1 cellular context compared by ENCODE assay signal in the genomic region with DNA sequence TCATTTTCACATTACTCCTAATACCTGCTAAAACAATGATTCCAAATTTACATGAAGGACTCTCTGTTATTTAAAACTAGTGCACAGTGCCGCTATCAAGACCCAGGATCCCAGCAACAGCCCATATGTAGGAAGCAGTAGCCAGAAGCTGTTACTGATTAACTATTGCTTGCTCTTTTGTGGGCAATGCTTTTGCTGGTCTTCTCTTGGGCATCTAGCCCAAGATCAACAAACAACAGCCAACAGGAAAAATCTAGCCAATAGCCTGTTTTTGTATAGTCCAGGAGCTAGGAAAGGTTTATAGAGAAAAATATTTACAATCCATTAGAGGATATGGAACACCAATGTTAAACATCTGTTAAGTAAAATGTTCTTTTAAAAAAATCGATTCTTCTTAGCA.
A peak's percentile ranks its signal among the peaks of the same experiment; 100 is the strongest.
TF ChIP-seq lines count a peak whose summit lies in the region.

No MANE protein-coding gene starts in this region.

TF ChIP-seq in HepG2, 621 proteins besides CTCF, POLR2A, EP300 and RAD21 (continued from another document and continues in another):
- TF ChIP-seq, protein P1, sequence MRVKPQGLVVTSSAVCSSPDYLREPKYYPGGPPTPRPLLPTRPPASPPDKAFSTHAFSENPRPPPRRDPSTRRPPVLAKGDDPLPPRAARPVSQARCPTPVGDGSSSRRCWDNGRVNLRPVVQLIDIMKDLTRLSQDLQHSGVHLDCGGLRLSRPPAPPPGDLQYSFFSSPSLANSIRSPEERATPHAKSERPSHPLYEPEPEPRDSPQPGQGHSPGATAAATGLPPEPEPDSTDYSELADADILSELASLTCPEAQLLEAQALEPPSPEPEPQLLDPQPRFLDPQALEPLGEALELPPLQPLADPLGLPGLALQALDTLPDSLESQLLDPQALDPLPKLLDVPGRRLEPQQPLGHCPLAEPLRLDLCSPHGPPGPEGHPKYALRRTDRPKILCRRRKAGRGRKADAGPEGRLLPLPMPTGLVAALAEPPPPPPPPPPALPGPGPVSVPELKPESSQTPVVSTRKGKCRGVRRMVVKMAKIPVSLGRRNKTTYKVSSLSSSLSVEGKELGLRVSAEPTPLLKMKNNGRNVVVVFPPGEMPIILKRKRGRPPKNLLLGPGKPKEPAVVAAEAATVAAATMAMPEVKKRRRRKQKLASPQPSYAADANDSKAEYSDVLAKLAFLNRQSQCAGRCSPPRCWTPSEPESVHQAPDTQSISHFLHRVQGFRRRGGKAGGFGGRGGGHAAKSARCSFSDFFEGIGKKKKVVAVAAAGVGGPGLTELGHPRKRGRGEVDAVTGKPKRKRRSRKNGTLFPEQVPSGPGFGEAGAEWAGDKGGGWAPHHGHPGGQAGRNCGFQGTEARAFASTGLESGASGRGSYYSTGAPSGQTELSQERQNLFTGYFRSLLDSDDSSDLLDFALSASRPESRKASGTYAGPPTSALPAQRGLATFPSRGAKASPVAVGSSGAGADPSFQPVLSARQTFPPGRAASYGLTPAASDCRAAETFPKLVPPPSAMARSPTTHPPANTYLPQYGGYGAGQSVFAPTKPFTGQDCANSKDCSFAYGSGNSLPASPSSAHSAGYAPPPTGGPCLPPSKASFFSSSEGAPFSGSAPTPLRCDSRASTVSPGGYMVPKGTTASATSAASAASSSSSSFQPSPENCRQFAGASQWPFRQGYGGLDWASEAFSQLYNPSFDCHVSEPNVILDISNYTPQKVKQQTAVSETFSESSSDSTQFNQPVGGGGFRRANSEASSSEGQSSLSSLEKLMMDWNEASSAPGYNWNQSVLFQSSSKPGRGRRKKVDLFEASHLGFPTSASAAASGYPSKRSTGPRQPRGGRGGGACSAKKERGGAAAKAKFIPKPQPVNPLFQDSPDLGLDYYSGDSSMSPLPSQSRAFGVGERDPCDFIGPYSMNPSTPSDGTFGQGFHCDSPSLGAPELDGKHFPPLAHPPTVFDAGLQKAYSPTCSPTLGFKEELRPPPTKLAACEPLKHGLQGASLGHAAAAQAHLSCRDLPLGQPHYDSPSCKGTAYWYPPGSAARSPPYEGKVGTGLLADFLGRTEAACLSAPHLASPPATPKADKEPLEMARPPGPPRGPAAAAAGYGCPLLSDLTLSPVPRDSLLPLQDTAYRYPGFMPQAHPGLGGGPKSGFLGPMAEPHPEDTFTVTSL (CRISPR knock-in tag; IDR thresholded peaks at IDR 0.05; ENCODE audit: borderline replicate concordance) = peak; percentile 52; the same call in 1 of the 2 replicates
- TF ChIP-seq SPEN (CRISPR knock-in tag; IDR thresholded peaks at IDR 0.05; ENCODE audit: low read depth) (no peak), JUND (CRISPR knock-in tag; IDR thresholded peaks at IDR 0.05) (no peak), ZNF670 (CRISPR knock-in tag; IDR thresholded peaks at IDR 0.05; ENCODE audit: borderline replicate concordance) (no peak), ZNF816 (CRISPR knock-in tag; IDR thresholded peaks at IDR 0.05; ENCODE audit: borderline replicate concordance) (no peak), FOXA3 (CRISPR knock-in tag; IDR thresholded peaks at IDR 0.05) (peak; percentile 66; the same call in 1 of the 2 replicates), ZSCAN22 (CRISPR knock-in tag; IDR thresholded peaks at IDR 0.05) (no peak), ZNF292 (CRISPR knock-in tag; IDR thresholded peaks at IDR 0.05; ENCODE audit: borderline replicate concordance, low read depth) (no peak), POGZ (CRISPR knock-in tag; IDR thresholded peaks at IDR 0.05) (peak; percentile 80), RARG (CRISPR knock-in tag; IDR thresholded peaks at IDR 0.05; ENCODE audit: low read depth) (no peak), KLF13 (CRISPR knock-in tag; IDR thresholded peaks at IDR 0.05) (no peak), ZBTB38 (CRISPR knock-in tag; IDR thresholded peaks at IDR 0.05) (no peak), MED1 (CRISPR knock-in tag; IDR thresholded peaks at IDR 0.05) (0 out of 2 replicates have a peak, but pooled peaks have one; percentile 21), ZNF83 (CRISPR knock-in tag; IDR thresholded peaks at IDR 0.05; ENCODE audit: borderline replicate concordance) (no peak), ZNF615 (CRISPR knock-in tag; IDR thresholded peaks at IDR 0.05; ENCODE audit: borderline replicate concordance) (no peak), FOXP1 (IDR thresholded peaks at IDR 0.05) (no peak), FOXP1 (CRISPR knock-in tag; IDR thresholded peaks at IDR 0.05) (peak; percentile 81), ZNF331 (CRISPR knock-in tag; IDR thresholded peaks at IDR 0.05) (no peak), ASH2L (IDR thresholded peaks at IDR 0.05; ENCODE audit: insufficient read length, low read depth, low read length) (peak; percentile 24), KAT2B (IDR thresholded peaks at IDR 0.05; ENCODE audit: borderline replicate concordance, low read depth, low read length) (no peak), ZNF558 (CRISPR knock-in tag; IDR thresholded peaks at IDR 0.05; ENCODE audit: borderline replicate concordance) (no peak), ZBTB21 (CRISPR knock-in tag; IDR thresholded peaks at IDR 0.05) (no peak), ZFP36 (IDR thresholded peaks at IDR 0.05; ENCODE audit: borderline replicate concordance, low read depth, low read length, partially characterized antibody) (no peak), ZBTB1 (CRISPR knock-in tag; IDR thresholded peaks at IDR 0.05; ENCODE audit: borderline replicate concordance) (no peak), CENPX (CRISPR knock-in tag; IDR thresholded peaks at IDR 0.05) (no peak), GZF1 (CRISPR knock-in tag; IDR thresholded peaks at IDR 0.05) (no peak), NFKBIZ (CRISPR knock-in tag; IDR thresholded peaks at IDR 0.05) (no peak), ZNF883 (CRISPR knock-in tag; IDR thresholded peaks at IDR 0.05; ENCODE audit: not compliant biosample characterization) (no peak), SP5 (CRISPR knock-in tag; IDR thresholded peaks at IDR 0.05; ENCODE audit: borderline replicate concordance, low read depth) (no peak), ZSCAN12 (CRISPR knock-in tag; IDR thresholded peaks at IDR 0.05) (no peak)
- TF ChIP-seq, protein P2, sequence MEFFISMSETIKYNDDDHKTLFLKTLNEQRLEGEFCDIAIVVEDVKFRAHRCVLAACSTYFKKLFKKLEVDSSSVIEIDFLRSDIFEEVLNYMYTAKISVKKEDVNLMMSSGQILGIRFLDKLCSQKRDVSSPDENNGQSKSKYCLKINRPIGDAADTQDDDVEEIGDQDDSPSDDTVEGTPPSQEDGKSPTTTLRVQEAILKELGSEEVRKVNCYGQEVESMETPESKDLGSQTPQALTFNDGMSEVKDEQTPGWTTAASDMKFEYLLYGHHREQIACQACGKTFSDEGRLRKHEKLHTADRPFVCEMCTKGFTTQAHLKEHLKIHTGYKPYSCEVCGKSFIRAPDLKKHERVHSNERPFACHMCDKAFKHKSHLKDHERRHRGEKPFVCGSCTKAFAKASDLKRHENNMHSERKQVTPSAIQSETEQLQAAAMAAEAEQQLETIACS (CRISPR knock-in tag; IDR thresholded peaks at IDR 0.05) = no peak
- TF ChIP-seq, protein P3, sequence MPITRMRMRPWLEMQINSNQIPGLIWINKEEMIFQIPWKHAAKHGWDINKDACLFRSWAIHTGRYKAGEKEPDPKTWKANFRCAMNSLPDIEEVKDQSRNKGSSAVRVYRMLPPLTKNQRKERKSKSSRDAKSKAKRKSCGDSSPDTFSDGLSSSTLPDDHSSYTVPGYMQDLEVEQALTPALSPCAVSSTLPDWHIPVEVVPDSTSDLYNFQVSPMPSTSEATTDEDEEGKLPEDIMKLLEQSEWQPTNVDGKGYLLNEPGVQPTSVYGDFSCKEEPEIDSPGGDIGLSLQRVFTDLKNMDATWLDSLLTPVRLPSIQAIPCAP (CRISPR knock-in tag; IDR thresholded peaks at IDR 0.05; ENCODE audit: low read depth) = no peak
- TF ChIP-seq, protein P4, sequence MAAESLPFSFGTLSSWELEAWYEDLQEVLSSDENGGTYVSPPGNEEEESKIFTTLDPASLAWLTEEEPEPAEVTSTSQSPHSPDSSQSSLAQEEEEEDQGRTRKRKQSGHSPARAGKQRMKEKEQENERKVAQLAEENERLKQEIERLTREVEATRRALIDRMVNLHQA (CRISPR knock-in tag; IDR thresholded peaks at IDR 0.05) = no peak
- TF ChIP-seq, protein P5, sequence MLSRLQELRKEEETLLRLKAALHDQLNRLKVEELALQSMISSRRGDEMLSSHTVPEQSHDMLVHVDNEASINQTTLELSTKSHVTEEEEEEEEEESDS (CRISPR knock-in tag; IDR thresholded peaks at IDR 0.05; ENCODE audit: borderline replicate concordance) = no peak
- TF ChIP-seq, protein P6, sequence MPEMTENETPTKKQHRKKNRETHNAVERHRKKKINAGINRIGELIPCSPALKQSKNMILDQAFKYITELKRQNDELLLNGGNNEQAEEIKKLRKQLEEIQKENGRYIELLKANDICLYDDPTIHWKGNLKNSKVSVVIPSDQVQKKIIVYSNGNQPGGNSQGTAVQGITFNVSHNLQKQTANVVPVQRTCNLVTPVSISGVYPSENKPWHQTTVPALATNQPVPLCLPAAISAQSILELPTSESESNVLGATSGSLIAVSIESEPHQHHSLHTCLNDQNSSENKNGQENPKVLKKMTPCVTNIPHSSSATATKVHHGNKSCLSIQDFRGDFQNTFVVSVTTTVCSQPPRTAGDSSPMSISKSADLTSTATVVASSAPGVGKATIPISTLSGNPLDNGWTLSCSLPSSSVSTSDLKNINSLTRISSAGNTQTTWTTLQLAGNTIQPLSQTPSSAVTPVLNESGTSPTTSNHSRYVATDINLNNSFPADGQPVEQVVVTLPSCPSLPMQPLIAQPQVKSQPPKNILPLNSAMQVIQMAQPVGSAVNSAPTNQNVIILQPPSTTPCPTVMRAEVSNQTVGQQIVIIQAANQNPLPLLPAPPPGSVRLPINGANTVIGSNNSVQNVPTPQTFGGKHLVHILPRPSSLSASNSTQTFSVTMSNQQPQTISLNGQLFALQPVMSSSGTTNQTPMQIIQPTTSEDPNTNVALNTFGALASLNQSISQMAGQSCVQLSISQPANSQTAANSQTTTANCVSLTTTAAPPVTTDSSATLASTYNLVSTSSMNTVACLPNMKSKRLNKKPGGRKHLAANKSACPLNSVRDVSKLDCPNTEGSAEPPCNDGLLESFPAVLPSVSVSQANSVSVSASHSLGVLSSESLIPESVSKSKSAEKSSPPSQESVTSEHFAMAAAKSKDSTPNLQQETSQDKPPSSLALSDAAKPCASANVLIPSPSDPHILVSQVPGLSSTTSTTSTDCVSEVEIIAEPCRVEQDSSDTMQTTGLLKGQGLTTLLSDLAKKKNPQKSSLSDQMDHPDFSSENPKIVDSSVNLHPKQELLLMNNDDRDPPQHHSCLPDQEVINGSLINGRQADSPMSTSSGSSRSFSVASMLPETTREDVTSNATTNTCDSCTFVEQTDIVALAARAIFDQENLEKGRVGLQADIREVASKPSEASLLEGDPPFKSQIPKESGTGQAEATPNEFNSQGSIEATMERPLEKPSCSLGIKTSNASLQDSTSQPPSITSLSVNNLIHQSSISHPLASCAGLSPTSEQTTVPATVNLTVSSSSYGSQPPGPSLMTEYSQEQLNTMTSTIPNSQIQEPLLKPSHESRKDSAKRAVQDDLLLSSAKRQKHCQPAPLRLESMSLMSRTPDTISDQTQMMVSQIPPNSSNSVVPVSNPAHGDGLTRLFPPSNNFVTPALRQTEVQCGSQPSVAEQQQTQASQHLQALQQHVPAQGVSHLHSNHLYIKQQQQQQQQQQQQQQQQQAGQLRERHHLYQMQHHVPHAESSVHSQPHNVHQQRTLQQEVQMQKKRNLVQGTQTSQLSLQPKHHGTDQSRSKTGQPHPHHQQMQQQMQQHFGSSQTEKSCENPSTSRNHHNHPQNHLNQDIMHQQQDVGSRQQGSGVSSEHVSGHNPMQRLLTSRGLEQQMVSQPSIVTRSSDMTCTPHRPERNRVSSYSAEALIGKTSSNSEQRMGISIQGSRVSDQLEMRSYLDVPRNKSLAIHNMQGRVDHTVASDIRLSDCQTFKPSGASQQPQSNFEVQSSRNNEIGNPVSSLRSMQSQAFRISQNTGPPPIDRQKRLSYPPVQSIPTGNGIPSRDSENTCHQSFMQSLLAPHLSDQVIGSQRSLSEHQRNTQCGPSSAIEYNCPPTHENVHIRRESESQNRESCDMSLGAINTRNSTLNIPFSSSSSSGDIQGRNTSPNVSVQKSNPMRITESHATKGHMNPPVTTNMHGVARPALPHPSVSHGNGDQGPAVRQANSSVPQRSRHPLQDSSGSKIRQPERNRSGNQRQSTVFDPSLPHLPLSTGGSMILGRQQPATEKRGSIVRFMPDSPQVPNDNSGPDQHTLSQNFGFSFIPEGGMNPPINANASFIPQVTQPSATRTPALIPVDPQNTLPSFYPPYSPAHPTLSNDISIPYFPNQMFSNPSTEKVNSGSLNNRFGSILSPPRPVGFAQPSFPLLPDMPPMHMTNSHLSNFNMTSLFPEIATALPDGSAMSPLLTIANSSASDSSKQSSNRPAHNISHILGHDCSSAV (CRISPR knock-in tag; IDR thresholded peaks at IDR 0.05; ENCODE audit: borderline replicate concordance) = no peak
- TF ChIP-seq, protein P7, sequence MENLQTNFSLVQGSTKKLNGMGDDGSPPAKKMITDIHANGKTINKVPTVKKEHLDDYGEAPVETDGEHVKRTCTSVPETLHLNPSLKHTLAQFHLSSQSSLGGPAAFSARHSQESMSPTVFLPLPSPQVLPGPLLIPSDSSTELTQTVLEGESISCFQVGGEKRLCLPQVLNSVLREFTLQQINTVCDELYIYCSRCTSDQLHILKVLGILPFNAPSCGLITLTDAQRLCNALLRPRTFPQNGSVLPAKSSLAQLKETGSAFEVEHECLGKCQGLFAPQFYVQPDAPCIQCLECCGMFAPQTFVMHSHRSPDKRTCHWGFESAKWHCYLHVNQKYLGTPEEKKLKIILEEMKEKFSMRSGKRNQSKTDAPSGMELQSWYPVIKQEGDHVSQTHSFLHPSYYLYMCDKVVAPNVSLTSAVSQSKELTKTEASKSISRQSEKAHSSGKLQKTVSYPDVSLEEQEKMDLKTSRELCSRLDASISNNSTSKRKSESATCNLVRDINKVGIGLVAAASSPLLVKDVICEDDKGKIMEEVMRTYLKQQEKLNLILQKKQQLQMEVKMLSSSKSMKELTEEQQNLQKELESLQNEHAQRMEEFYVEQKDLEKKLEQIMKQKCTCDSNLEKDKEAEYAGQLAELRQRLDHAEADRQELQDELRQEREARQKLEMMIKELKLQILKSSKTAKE (CRISPR knock-in tag; IDR thresholded peaks at IDR 0.05; ENCODE audit: borderline replicate concordance) = no peak
- TF ChIP-seq, protein P8, sequence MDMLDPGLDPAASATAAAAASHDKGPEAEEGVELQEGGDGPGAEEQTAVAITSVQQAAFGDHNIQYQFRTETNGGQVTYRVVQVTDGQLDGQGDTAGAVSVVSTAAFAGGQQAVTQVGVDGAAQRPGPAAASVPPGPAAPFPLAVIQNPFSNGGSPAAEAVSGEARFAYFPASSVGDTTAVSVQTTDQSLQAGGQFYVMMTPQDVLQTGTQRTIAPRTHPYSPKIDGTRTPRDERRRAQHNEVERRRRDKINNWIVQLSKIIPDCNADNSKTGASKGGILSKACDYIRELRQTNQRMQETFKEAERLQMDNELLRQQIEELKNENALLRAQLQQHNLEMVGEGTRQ (IDR thresholded peaks at IDR 0.05; ENCODE audit: low read depth, low read length) = no peak
- TF ChIP-seq, protein P8 (CRISPR knock-in tag; IDR thresholded peaks at IDR 0.05; ENCODE audit: borderline replicate concordance) = no peak
